Comparison of ENCODE assay signal across 11 cellular contexts in genomic region chr17:31309525-31309924, GRCh38. TPM values are rescaled to one million over a fixed set of nuclear protein-coding genes. Genes with fewer than 3 reads are reported as not detected.
DNase-seq lines count a peak whose midpoint lies in the region; ATAC-seq lines count a peak whose summit lies in the region.
"Had no signal": no experiment of that assay in that cellular context is flagged by ENCODE, and none has a peak within 500 bp of the region (broad histone marks: within the 10 kb centered on the region; RNA-seq: fewer than 3 reads in every experiment).

No MANE protein-coding gene starts in this region.

- peaks cover 60% of the 10 kb centered on the region for H3K36me3 Mint-ChIP-seq in activated CD8-positive, alpha-beta memory T cell treated with anti-CD3 and anti-CD28 coated beads, Interleukin-2, amount 10 ng/mL, durations not matched to agents 7 days and 5 days
- H3K36me3 Mint-ChIP-seq in central memory CD8-positive, alpha-beta T cell (ENCODE audit: insufficient read depth), result peaks cover 42% of the 10 kb centered on the region

- H3K27me3 Mint-ChIP-seq in activated CD8-positive, alpha-beta memory T cell treated with anti-CD3 and anti-CD28 coated beads, Interleukin-2, amount 10 ng/mL, durations not matched to agents 7 days and 5 days, result no peaks in the 10 kb centered on the region
- H3K27me3 Mint-ChIP-seq in central memory CD8-positive, alpha-beta T cell, result no peaks in the 10 kb centered on the region
- no peaks in the 10 kb centered on the region for H3K27me3 Mint-ChIP-seq in stimulated activated naive CD8-positive, alpha-beta T cell treated with anti-CD3 and anti-CD28 coated beads, Interleukin-15, amount 100 ng/mL, for 72 hours

- H3K4me3 Mint-ChIP-seq in activated CD8-positive, alpha-beta memory T cell treated with anti-CD3 and anti-CD28 coated beads, Interleukin-2, amount 10 ng/mL, durations not matched to agents 7 days and 5 days, result peak overlapping the region; percentile 82
- H3K4me3 Mint-ChIP-seq in central memory CD8-positive, alpha-beta T cell, result peak overlapping the region; percentile 85
- peak overlapping the region; percentile 73 to 81 for H3K4me3 Mint-ChIP-seq in stimulated activated naive CD8-positive, alpha-beta T cell treated with anti-CD3 and anti-CD28 coated beads, Interleukin-15, amount 100 ng/mL, for 72 hours

- H3K27ac Mint-ChIP-seq in activated CD8-positive, alpha-beta memory T cell treated with anti-CD3 and anti-CD28 coated beads, Interleukin-2, amount 10 ng/mL, durations not matched to agents 7 days and 5 days, result peak overlapping the region; percentile 90
- peak overlapping the region; percentile 90 for H3K27ac Mint-ChIP-seq in central memory CD8-positive, alpha-beta T cell (ENCODE audit: low read depth)
- H3K27ac Mint-ChIP-seq in stimulated activated naive CD8-positive, alpha-beta T cell treated with anti-CD3 and anti-CD28 coated beads, Interleukin-15, amount 100 ng/mL, for 72 hours, result peak overlapping the region; percentile 97 to 99

- CTCF ChIA-PET in activated CD8-positive, alpha-beta memory T cell treated with anti-CD3 and anti-CD28 coated beads, Interleukin-2, amount 10 ng/mL, durations not matched to agents 7 days and 5 days (lab: Charles Lee), result interaction anchor here (1.5 to 2.5 kb wide), 3 partner anchors 10 to 63 kb away, joined by 4 to 17 read pairs (median 5); partner anchors contain the start of gene EVI2A

- peak; percentile 22 for ATAC-seq in activated CD8-positive, alpha-beta memory T cell treated with anti-CD3 and anti-CD28 coated beads, Interleukin-2, amount 10 ng/mL, durations not matched to agents 7 days and 5 days
- peak; percentile 47 for ATAC-seq in central memory CD8-positive, alpha-beta T cell (replicated peaks; ENCODE audit: extremely low read depth, poor library complexity, severe bottlenecking)
- peak; percentile 60 for ATAC-seq in stimulated activated naive CD8-positive, alpha-beta T cell treated with anti-CD3 and anti-CD28 coated beads, Interleukin-15, amount 100 ng/mL, for 72 hours

- peaks cover 8% of the 10 kb centered on the region for H3K9me3 Mint-ChIP-seq in activated CD8-positive, alpha-beta memory T cell treated with anti-CD3 and anti-CD28 coated beads, Interleukin-2, amount 10 ng/mL, durations not matched to agents 7 days and 5 days (ENCODE audit: low read depth)
- no peaks in the 10 kb centered on the region for H3K9me3 Mint-ChIP-seq in central memory CD8-positive, alpha-beta T cell
- peaks cover 10 to 12% of the 10 kb centered on the region in 2 donors for H3K9me3 Mint-ChIP-seq in stimulated activated naive CD8-positive, alpha-beta T cell treated with anti-CD3 and anti-CD28 coated beads, Interleukin-15, amount 100 ng/mL, for 72 hours

- DNase-seq in activated CD8-positive, alpha-beta memory T cell treated with anti-CD3 and anti-CD28 coated beads, Interleukin-2, amount 10 ng/mL, durations not matched to agents 7 days and 5 days, result no peak
- DNase-seq in activated CD8-positive, alpha-beta memory T cell treated with anti-CD3 and anti-CD28 coated beads, Interleukin-2, amount 50 U/mL, for 48 hours, result no peak
- DNase-seq in NAMALWA (ENCODE audit: low spot score) (peak; percentile 84), A172 (ENCODE audit: low spot score) (no peak), NCI-H774 (lab: John Stamatoyannopoulos, UW) (no peak), NCI-H526 treated with DMSO at 0.1 percent for 48 hours (lab: John Stamatoyannopoulos, UW) (no peak)
- DNase-seq in central memory CD8-positive, alpha-beta T cell (ENCODE audit: low spot score in 2 of 2), result no peak
- DNase-seq in stimulated activated naive CD8-positive, alpha-beta T cell treated with anti-CD3 and anti-CD28 coated beads, Interleukin-15, amount 100 ng/mL, for 72 hours, result no peak
- DNase-seq: glutamatergic neuron, NCI-H1694, occipital lobe had no signal

- peaks cover 38% of the 10 kb centered on the region for H3K4me1 Mint-ChIP-seq in activated CD8-positive, alpha-beta memory T cell treated with anti-CD3 and anti-CD28 coated beads, Interleukin-2, amount 10 ng/mL, durations not matched to agents 7 days and 5 days
- H3K4me1 Mint-ChIP-seq in central memory CD8-positive, alpha-beta T cell, result peaks cover 49% of the 10 kb centered on the region
- peaks cover 55% of the 10 kb centered on the region for H3K4me1 Mint-ChIP-seq in stimulated activated naive CD8-positive, alpha-beta T cell treated with anti-CD3 and anti-CD28 coated beads, Interleukin-15, amount 100 ng/mL, for 72 hours

RNA-seq across cellular contexts. Expression of gene EVI2B, which starts 4.3 kb away (rescaled TPM):
- total RNA-seq in activated CD8-positive, alpha-beta memory T cell treated with anti-CD3 and anti-CD28 coated beads, Interleukin-2, amount 10 ng/mL, durations not matched to agents 7 days and 5 days, result 10 to 100 TPM; 49.4 to 51.5 TPM
- total RNA-seq in A172 (2014; rRNA removed; shearing (Covaris generic)), result 0.24 and 0.60 TPM in 2 replicates

RNA-seq across cellular contexts. Expression of gene EVI2A, which starts 11.9 kb away (rescaled TPM):
- total RNA-seq in activated CD8-positive, alpha-beta memory T cell treated with anti-CD3 and anti-CD28 coated beads, Interleukin-2, amount 10 ng/mL, durations not matched to agents 7 days and 5 days, result 10 to 100 TPM; 37.3 to 45.9 TPM
- 14.8 and 16.1 TPM in 2 replicates for total RNA-seq in A172 (2014; rRNA removed; shearing (Covaris generic))

RNA-seq across cellular contexts. Expression of gene OMG, which starts 12.5 kb away (rescaled TPM):
- under 1 TPM; 0.54 to 0.96 TPM for total RNA-seq in activated CD8-positive, alpha-beta memory T cell treated with anti-CD3 and anti-CD28 coated beads, Interleukin-2, amount 10 ng/mL, durations not matched to agents 7 days and 5 days
- not detected in 2 replicates for total RNA-seq in A172 (2014; rRNA removed; shearing (Covaris generic))

Comparison
In these comparisons a context has a peak if more than half of its experiments do, and no peak if none do; other contexts are left out.
1. RNA of gene EVI2B, which starts 4.3 kb away (total RNA-seq): 49.4 to 51.5 TPM in activated CD8-positive, alpha-beta memory T cell treated with anti-CD3 and anti-CD28 coated beads, Interleukin-2, amount 10 ng/mL, durations not matched to agents 7 days and 5 days; 0.24 to 0.60 TPM in A172; every median in the first group is over 10 times any median in the second.
2. Peak in every context shown above with its lines, with median percentiles within 50 percentile points of each other: ATAC-seq, H3K27ac Mint-ChIP-seq and H3K4me3 Mint-ChIP-seq.